9 cellular contexts compared by ENCODE assay signal in the genomic region with DNA sequence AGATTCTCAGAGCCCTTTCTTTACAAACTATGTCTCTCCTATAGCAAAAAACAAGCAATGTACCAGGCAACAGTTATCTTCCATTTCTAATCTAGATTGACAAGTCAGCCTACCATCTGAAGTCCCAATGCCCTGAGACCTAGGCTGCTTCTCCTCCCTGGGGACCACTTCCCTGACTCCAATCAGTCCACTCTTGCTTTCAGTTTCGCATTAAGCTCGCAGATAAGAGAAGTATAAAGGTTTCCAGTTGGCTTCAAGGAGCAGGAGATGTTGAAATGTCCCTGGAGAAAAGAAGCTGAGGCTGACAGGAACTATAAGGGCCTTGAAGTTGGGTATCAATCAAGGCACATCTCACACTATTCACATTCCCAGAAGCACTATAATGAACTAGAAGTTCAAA. TPM values are rescaled to one million over a fixed set of nuclear protein-coding genes. Genes with fewer than 3 reads are reported as not detected.
DNase-seq lines count a peak whose midpoint lies in the region; ATAC-seq and TF ChIP-seq lines count a peak whose summit lies in the region.
"Had no signal": no experiment of that assay in that cellular context is flagged by ENCODE, and none has a peak within 500 bp of the region (broad histone marks: within the 10 kb centered on the region; RNA-seq: fewer than 3 reads in every experiment).

No MANE protein-coding gene starts in this region.

- TF ChIP-seq CTCF in left ventricle myocardium inferior (IDR thresholded peaks at IDR 0.05; ENCODE audit: borderline replicate concordance) (no peak), MCF 10A (IDR thresholded peaks at IDR 0.05; ENCODE audit: unreplicated experiment) (no peak)

- H3K4me1 Mint-ChIP-seq in MCF 10A (ENCODE audit: insufficient read depth, unreplicated experiment), result peaks cover 9% of the 10 kb centered on the region

- H3K9me3 Mint-ChIP-seq in MCF 10A (ENCODE audit: unreplicated experiment), result no peaks in the 10 kb centered on the region

- H3K27me3 Mint-ChIP-seq in MCF 10A (ENCODE audit: insufficient read depth, unreplicated experiment), result no peaks in the 10 kb centered on the region

- peak; percentile 55 for ATAC-seq in GM21619 (IDR thresholded peaks at IDR 0.05; ENCODE audit: unreplicated experiment)

- intact Hi-C loops in left ventricle myocardium inferior (cut with micrococcal nuclease), result no loop called here
- intact Hi-C loops in MCF 10A (cut with micrococcal nuclease), result no loop called here

- H3K36me3 Mint-ChIP-seq in MCF 10A (ENCODE audit: insufficient read depth, unreplicated experiment), result peaks cover 7% of the 10 kb centered on the region

- H3K4me3 Mint-ChIP-seq in MCF 10A (ENCODE audit: unreplicated experiment), result no peak overlapping the region

- peaks cover 40% of the 10 kb centered on the region for H3K4me1 ChIP-seq in left ventricle myocardium inferior

- peak overlapping the region; percentile 27 for H3K27ac ChIP-seq in left ventricle myocardium inferior (replicated peaks)
- H3K27ac ChIP-seq: skin epidermis had no signal

- DNase-seq in COLO829 (ENCODE audit: low spot score) (peak; percentile 18), NCI-H187 treated with DMSO at 0.1 percent for 48 hours (lab: John Stamatoyannopoulos, UW) (peak; percentile 37), left ventricle myocardium inferior (no peak), NCI-H2227 treated with DMSO at 0.1 percent for 48 hours (lab: John Stamatoyannopoulos, UW) (no peak), MCF 10A (ENCODE audit: unreplicated experiment) (no peak), COR-L47 (lab: John Stamatoyannopoulos, UW) (no peak)
- no peak for DNase-seq in activated CD4-positive, CD25-positive, alpha-beta regulatory T cell (lab: John Stamatoyannopoulos, UW)

- peak overlapping the region; percentile 31 for H3K4me3 ChIP-seq in left ventricle myocardium inferior
- H3K4me3 ChIP-seq: skin epidermis had no signal

- CTCF ChIA-PET in MCF 10A (lab: Yijun Ruan, JAX), result interaction anchor here (1.1 to 1.3 kb wide), 2 partner anchors 8 to 23 kb away, joined by 3 read pairs; no protein-coding TSS in a partner anchor

- BruUV-seq in MCF 10A (replicated peaks; lab: Mats Ljungman, UMichigan), result no TSS peak

- POLR2A ChIA-PET in MCF 10A (lab: Yijun Ruan, JAX), result no interaction called here

- H3K27ac Mint-ChIP-seq in MCF 10A (ENCODE audit: low read depth, unreplicated experiment), result no peak overlapping the region

- no peaks in the 10 kb centered on the region for H3K9me3 ChIP-seq in left ventricle myocardium inferior (replicated peaks)

- H3K27me3 ChIP-seq in left ventricle myocardium inferior (ENCODE audit: low read depth), result no peaks in the 10 kb centered on the region

- no peaks in the 10 kb centered on the region for H3K36me3 ChIP-seq in left ventricle myocardium inferior

RNA-seq across cellular contexts. Expression of gene ERP44, which starts 32.3 kb away (rescaled TPM):
- 15.6 TPM for total RNA-seq in left ventricle myocardium inferior
- 26.3 and 31.8 TPM in 2 replicates for total RNA-seq in MCF 10A (2022)

RNA-seq across cellular contexts. Expression of gene INVS, which starts 32.5 kb away (rescaled TPM):
- total RNA-seq in left ventricle myocardium inferior (6.7 TPM), MCF 10A (2022) (21.9 and 24.9 TPM in 2 replicates)

Comparison
In these comparisons a context has a peak if more than half of its experiments do, and no peak if none do; other contexts are left out.
1. DNase-seq: peak in COLO829 (single experiment) and NCI-H187 treated with DMSO at 0.1 percent for 48 hours (single experiment); none in left ventricle myocardium inferior (single experiment), NCI-H2227 treated with DMSO at 0.1 percent for 48 hours (single experiment), activated CD4-positive, CD25-positive, alpha-beta regulatory T cell (0 of 4), MCF 10A (single experiment) and COR-L47 (single experiment).